5 cellular contexts compared by ENCODE assay signal in the genomic region with DNA sequence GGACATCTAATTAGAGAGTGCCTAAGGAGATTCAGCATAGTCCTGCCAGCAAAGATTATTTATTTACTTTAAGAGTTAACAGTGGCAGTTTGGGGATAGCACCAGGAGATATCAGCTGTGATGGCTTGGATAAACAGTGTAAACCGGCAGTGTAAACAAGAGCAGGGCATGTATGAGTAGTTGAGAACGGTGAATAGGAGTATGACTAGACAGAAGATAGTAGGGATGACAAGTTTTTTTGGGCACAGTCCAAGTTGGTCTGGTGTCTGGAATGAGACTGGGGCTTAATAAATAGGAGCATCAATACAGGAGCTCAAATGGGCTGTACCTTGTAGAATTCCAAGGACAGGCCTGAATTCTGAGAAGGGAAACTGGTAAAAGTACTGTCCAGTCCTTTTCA.
A peak's percentile ranks its signal among the peaks of the same experiment; 100 is the strongest.
DNase-seq lines count a peak whose midpoint lies in the region; ATAC-seq, FAIRE-seq and TF ChIP-seq lines count a peak whose summit lies in the region.
"Not testable (repeated sequence)": the region's sequence is repeated elsewhere in the genome, so short reads cannot be mapped to it uniquely, and the experiment has no call there.

No MANE protein-coding gene starts in this region.

- H3K9me3 Mint-ChIP-seq in H9, result peaks cover 21 to 34% of the 10 kb centered on the region in 2 experiments
- H3K9me3 Mint-ChIP-seq in WTC11, result peaks cover 47% of the 10 kb centered on the region
- H3K9me3 Mint-ChIP-seq in endodermal cell, result peaks cover 38% of the 10 kb centered on the region

- H3K27ac Mint-ChIP-seq in H9, result peak overlapping the region in 2 of 3 experiments; percentile 4 to 10; a peak in 3 of 7 replicates
- H3K27ac Mint-ChIP-seq in WTC11, result peak overlapping the region; percentile 81
- H3K27ac Mint-ChIP-seq in endodermal cell, result peak overlapping the region; percentile 80

- H4K20me1 ChIP-seq in H9 (ENCODE audit: control insufficient read depth, insufficient read depth, insufficient read length), result not testable (repeated sequence)

- H3K4me1 Mint-ChIP-seq in H9, result peaks cover 15 to 16% of the 10 kb centered on the region in 2 experiments
- peaks cover 18% of the 10 kb centered on the region for H3K4me1 Mint-ChIP-seq in WTC11
- peaks cover 37% of the 10 kb centered on the region for H3K4me1 Mint-ChIP-seq in endodermal cell

- not testable (repeated sequence) for H3K4me3 ChIP-seq in A549; endodermal cell (ENCODE audit: low read length)

- TF ChIP-seq CTCF in A549 (IDR thresholded peaks at IDR 0.05); H9 (conservative IDR thresholded peaks at IDR 0.05); WTC11 (IDR thresholded peaks at IDR 0.05); endodermal cell (conservative IDR thresholded peaks at IDR 0.05): not testable (repeated sequence)

- not testable (repeated sequence) for H3K27me3 ChIP-seq in H9 (ENCODE audit: insufficient read depth, low read length); endodermal cell (ENCODE audit: control insufficient read depth, insufficient read depth, low read length, poor library complexity, severe bottlenecking)

- H3K79me2 ChIP-seq in H9 (ENCODE audit: insufficient read depth, low read length), result not testable (repeated sequence)

- H2BK20ac ChIP-seq in H9 (ENCODE audit: low read depth, low read length, poor library complexity, severe bottlenecking), result not testable (repeated sequence)

- H3K4me3 Mint-ChIP-seq in H9, WTC11: not testable (repeated sequence)
- H3K4me3 Mint-ChIP-seq in endodermal cell, result peak overlapping the region; percentile 8

- not testable (repeated sequence) for H3K27ac ChIP-seq in A549; H9 (ENCODE audit: insufficient read length, low read depth, low read length); endodermal cell (ENCODE audit: low read depth, low read length)

- TF ChIP-seq POLR2A in A549 (IDR thresholded peaks at IDR 0.05; ENCODE audit: low read length), result not testable (repeated sequence)

- DNase-seq in A549 (ENCODE audit: low read depth in 1 of 2, low spot score in 1 of 2) (peak in 1 of 2 experiments; percentile 2), T1000 (lab: John Stamatoyannopoulos, UW) (peak; percentile 26)
- not testable (repeated sequence) for DNase-seq in H9; WTC11 (ENCODE audit: low spot score); endodermal cell

- H2AFZ ChIP-seq in H9 (ENCODE audit: low read length), result not testable (repeated sequence)

- H2BK12ac ChIP-seq in H9 (ENCODE audit: insufficient read length, low read depth, low read length), result not testable (repeated sequence)

- not testable (repeated sequence) for H2BK120ac ChIP-seq in H9 (ENCODE audit: low read depth, low read length, poor library complexity, severe bottlenecking)

- not testable (repeated sequence) for H4K91ac ChIP-seq in H9 (ENCODE audit: insufficient read length, low read depth, low read length)

- H3K18ac ChIP-seq in H9 (ENCODE audit: insufficient read length, low read depth, low read length), result not testable (repeated sequence)

- TF ChIP-seq EP300 in A549 (IDR thresholded peaks at IDR 0.05), result not testable (repeated sequence)

- not testable (repeated sequence) for H3K36me3 ChIP-seq in endodermal cell (ENCODE audit: control insufficient read depth, insufficient read depth, low read length)

- not testable (repeated sequence) for H3K9me3 ChIP-seq in A549; H9 (ENCODE audit: control insufficient read depth, low read depth, low read length)
- H3K9me3 ChIP-seq in endodermal cell (ENCODE audit: control insufficient read depth, low read length), result peaks cover 19% of the 10 kb centered on the region

- CTCF ChIA-PET in A549 (lab: Yijun Ruan, JAX); WTC11 (lab: Charles Lee): not testable (repeated sequence)

- POLR2A ChIA-PET in A549 (lab: Yijun Ruan, JAX); WTC11 (lab: Charles Lee): not testable (repeated sequence)

- not testable (repeated sequence) for H4K5ac ChIP-seq in H9 (ENCODE audit: insufficient read length, low read depth, low read length)

- H3K9ac ChIP-seq in H9 (ENCODE audit: extremely low read depth, insufficient read length, low read length); endodermal cell (ENCODE audit: extremely low read depth, low read length, poor library complexity, severe bottlenecking): not testable (repeated sequence)

- H4K8ac ChIP-seq in H9 (replicated peaks; ENCODE audit: insufficient read length, low read depth, low read length), result not testable (repeated sequence)

- H3T11ph ChIP-seq in H9 (ENCODE audit: low read length), result not testable (repeated sequence)

- 3% methylated on average over 2 of the region's 2 CpGs for WGBS in A549 (ENCODE audit: missing lambda C conversion rate)
- no CpG with 5 or more reads among the region's 2 CpGs for WGBS in H9 (ENCODE audit: extremely low coverage, insufficient read length, low lambda C conversion rate)
- WGBS in endodermal cell (ENCODE audit: insufficient coverage in 1 of 2, insufficient read length in 1 of 2), 2 experiments, result 59 to 63% methylated on average over 1 to 2 of the region's 2 CpGs

- H3K4ac ChIP-seq in H9 (ENCODE audit: low read depth, low read length), result not testable (repeated sequence)

- not testable (repeated sequence) for H3K56ac ChIP-seq in H9 (ENCODE audit: insufficient read length, low read depth, low read length)

- FAIRE-seq in A549 (lab: Jason Lieb, UNC), result not testable (repeated sequence)

- H3K79me1 ChIP-seq in H9 (ENCODE audit: insufficient read depth, low read depth, low read length, poor library complexity, severe bottlenecking), result not testable (repeated sequence)

- not testable (repeated sequence) for H3K27me3 Mint-ChIP-seq in H9 (ENCODE audit: low read depth); WTC11 (ENCODE audit: low read depth); endodermal cell (ENCODE audit: insufficient read depth)

- not testable (repeated sequence) for H3K23ac ChIP-seq in H9 (ENCODE audit: insufficient read length, low read depth, low read length)

- H2AK5ac ChIP-seq in H9 (ENCODE audit: insufficient read length, low read length), result not testable (repeated sequence)

- not testable (repeated sequence) for ATAC-seq in A549, WTC11

- not testable (repeated sequence) for H3K23me2 ChIP-seq in H9 (ENCODE audit: insufficient read length, low read depth, low read length, poor library complexity, severe bottlenecking)

- not testable (repeated sequence) for H2BK5ac ChIP-seq in H9 (ENCODE audit: insufficient read length, low read length)

- not testable (repeated sequence) for TF ChIP-seq RAD21 in A549 (conservative IDR thresholded peaks at IDR 0.05 in 1 of 2, IDR thresholded peaks at IDR 0.05 in 1 of 2)

- not testable (repeated sequence) for H2BK15ac ChIP-seq in H9 (ENCODE audit: low read depth, low read length)

- H3K4me1 ChIP-seq in A549; H9 (ENCODE audit: insufficient read depth, low read length); endodermal cell (ENCODE audit: control insufficient read depth, insufficient read depth, low read length): not testable (repeated sequence)

- not testable (repeated sequence) for H3K4me2 ChIP-seq in A549; H9 (ENCODE audit: insufficient read depth, insufficient read length, low read length)

- H3K14ac ChIP-seq in H9 (ENCODE audit: insufficient read depth, low read length), result not testable (repeated sequence)

- H3K36me3 Mint-ChIP-seq in H9 (ENCODE audit: insufficient read depth in 1 of 3, low read depth in 3 of 3) (peaks cover 20 to 31% (median 25%) of the 10 kb centered on the region in 3 experiments), WTC11 (peaks cover 36% of the 10 kb centered on the region), endodermal cell (ENCODE audit: low read depth) (peaks cover 18% of the 10 kb centered on the region)

TF ChIP-seq in A549, 52 proteins besides CTCF, POLR2A, EP300 and RAD21:
- 0 out of 2 replicates have a peak, but pooled peaks have one; percentile 24 for TF ChIP-seq JUNB (IDR thresholded peaks at IDR 0.05)
- not testable (repeated sequence) for TF ChIP-seq FOSL2 (IDR thresholded peaks at IDR 0.05)
- peak; percentile 55; the same call in 1 of the 2 replicates for TF ChIP-seq FOSL2 (CRISPR knock-in tag; IDR thresholded peaks at IDR 0.05)

Comparison
In these comparisons a context has a peak if more than half of its experiments do, and no peak if none do; other contexts are left out.
1. H3K27ac Mint-ChIP-seq: peak in every context shown above with its lines; median percentile 81 in WTC11; 80 in endodermal cell; 7 in H9.